Comparison of ENCODE assay signal across 1 cellular context in the genomic region with DNA sequence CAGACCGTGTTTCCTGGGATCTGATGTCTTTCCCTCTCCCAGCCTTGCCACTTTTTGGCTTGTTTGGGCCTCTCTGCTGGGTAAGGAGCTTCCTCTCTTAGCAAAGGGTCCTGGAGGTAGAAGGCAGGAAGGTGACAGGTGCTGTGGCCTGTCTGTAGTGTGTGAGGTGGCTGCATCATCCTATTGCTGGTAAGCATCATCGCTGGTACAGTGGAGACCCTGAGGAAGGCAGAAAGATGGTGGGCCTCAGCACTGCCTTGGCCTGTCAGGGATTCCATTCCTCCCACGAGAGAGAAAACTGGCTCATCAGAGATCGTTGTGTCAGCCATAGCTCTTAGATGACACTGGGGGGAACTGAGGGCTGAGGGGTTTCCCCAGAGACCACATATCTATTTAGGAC.
TF ChIP-seq lines count a peak whose summit lies in the region.

No MANE protein-coding gene starts in this region.

TF ChIP-seq in A549, 52 proteins besides CTCF, POLR2A, EP300 and RAD21 (continued from another document):
- TF ChIP-seq HEYL (CRISPR knock-in tag; IDR thresholded peaks at IDR 0.05) (no peak), FOSL2 (IDR thresholded peaks at IDR 0.05) (no peak), FOSL2 (CRISPR knock-in tag; IDR thresholded peaks at IDR 0.05) (no peak), EHF (CRISPR knock-in tag; IDR thresholded peaks at IDR 0.05) (no peak), JUNB (IDR thresholded peaks at IDR 0.05) (no peak), SMC3 (IDR thresholded peaks at IDR 0.05) (no peak), NFE2L2 (conservative IDR thresholded peaks at IDR 0.05; ENCODE audit: low read length) (no peak), ZFP36 (IDR thresholded peaks at IDR 0.05; ENCODE audit: borderline replicate concordance, partially characterized antibody) (no peak)
- TF ChIP-seq, protein P1, sequence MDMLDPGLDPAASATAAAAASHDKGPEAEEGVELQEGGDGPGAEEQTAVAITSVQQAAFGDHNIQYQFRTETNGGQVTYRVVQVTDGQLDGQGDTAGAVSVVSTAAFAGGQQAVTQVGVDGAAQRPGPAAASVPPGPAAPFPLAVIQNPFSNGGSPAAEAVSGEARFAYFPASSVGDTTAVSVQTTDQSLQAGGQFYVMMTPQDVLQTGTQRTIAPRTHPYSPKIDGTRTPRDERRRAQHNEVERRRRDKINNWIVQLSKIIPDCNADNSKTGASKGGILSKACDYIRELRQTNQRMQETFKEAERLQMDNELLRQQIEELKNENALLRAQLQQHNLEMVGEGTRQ (IDR thresholded peaks at IDR 0.05), result no peak
